ENCODE assay signal across 8 cellular contexts in the genomic region with DNA sequence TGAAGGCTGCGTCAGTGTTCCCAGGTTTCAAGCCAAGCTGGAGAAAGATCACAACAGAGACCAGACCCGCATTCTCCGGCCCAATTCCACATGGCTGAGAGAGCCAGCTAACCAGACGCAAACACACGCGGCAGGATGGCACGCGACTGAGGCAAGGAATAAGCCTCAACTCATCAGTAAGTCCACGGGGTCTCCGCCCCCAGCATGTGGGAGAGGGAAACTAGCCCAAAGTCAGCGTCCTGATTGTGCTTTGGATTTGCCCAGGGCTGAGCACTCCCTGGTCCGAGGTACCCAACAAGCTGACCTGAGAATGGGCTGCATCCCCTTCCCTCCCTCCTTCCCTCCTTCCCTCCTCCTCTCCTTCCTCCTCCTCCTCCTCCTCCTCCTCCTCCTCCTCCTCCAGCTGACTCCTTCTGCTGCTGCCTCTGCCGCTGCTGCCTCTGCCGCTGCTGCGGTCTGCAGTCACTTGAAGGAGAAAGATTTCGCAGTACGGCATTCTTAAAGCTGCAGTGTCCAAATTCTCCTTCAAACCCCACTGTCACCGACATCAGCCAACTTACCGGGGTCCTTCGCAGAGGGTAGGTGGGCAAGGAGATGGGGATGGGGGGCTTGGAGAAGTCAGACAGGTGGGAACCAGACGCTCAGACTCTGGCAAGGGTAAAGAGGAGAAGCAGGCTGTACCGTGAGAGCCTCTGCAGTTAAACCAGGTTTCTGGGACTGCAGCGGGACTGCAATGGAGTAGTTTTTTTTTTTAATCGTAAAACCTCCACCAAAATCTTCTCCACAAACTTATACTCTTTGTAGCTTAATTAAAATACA. TPM values are rescaled to one million over a fixed set of nuclear protein-coding genes. Genes with fewer than 3 reads are reported as not detected.
DNase-seq lines count a peak whose midpoint lies in the region; ATAC-seq and TF ChIP-seq lines count a peak whose summit lies in the region.

No MANE protein-coding gene starts in this region.

- intact Hi-C loops in CD4-positive, alpha-beta T cell (cut with DNase I, micrococcal nuclease) = no loop called here

- TF ChIP-seq POLR2A in upper lobe of left lung (IDR thresholded peaks at IDR 0.05) = no peak

- POLR2A ChIA-PET in CD4-positive, alpha-beta T cell (lab: Charles Lee) = no interaction called here

- peak overlapping the region; percentile 89 for H3K4me3 ChIP-seq in brain microvascular endothelial cell (ENCODE audit: low read depth, low read length)
- peak overlapping the region in 3 of 4 donors; percentile 13 to 31 (median 24) for H3K4me3 ChIP-seq in upper lobe of left lung

- WGBS in upper lobe of left lung, 2 donors = 3 to 6% methylated on average over 24 of the region's 24 CpGs

- no peaks in the 10 kb centered on the region for H3K9me3 Mint-ChIP-seq in CD4-positive, alpha-beta T cell
- no peaks in the 10 kb centered on the region for H3K9me3 Mint-ChIP-seq in memory B cell

- H3K4me1 Mint-ChIP-seq in CD4-positive, alpha-beta T cell (ENCODE audit: low read depth) = peaks cover 31% of the 10 kb centered on the region
- peaks cover 18% of the 10 kb centered on the region for H3K4me1 Mint-ChIP-seq in memory B cell

- peak; percentile 51 for ATAC-seq in CD4-positive, alpha-beta T cell (ENCODE audit: poor library complexity)
- peak; percentile 27 for ATAC-seq in memory B cell (ENCODE audit: low read depth)
- peak in 1 of 2 donors; percentile 62 for ATAC-seq in upper lobe of left lung (ENCODE audit: low FRiP score in 2 of 2)
- no peak for ATAC-seq in HG02571 (IDR thresholded peaks at IDR 0.05; ENCODE audit: unreplicated experiment)
- ATAC-seq in HG02610 (IDR thresholded peaks at IDR 0.05; ENCODE audit: unreplicated experiment) = no peak

- DNase-seq in CD4-positive, alpha-beta T cell = no peak
- peak; percentile 49 to 52 for DNase-seq in Kasumi-1 (lab: John Stamatoyannopoulos, UW)
- DNase-seq in brain microvascular endothelial cell = peak; percentile 74
- no peak for DNase-seq in memory B cell (ENCODE audit: low spot score in 2 of 2)
- no peak for DNase-seq in upper lobe of left lung
- no peak for DNase-seq in stimulated activated CD4-positive, alpha-beta T cell treated with anti-CD3 and anti-CD28 coated beads, Interleukin-4, amount 100 ng/mL, for 4 hours

- H3K27ac Mint-ChIP-seq in CD4-positive, alpha-beta T cell = no peak overlapping the region
- no peak overlapping the region for H3K27ac Mint-ChIP-seq in memory B cell

- peaks cover 17 to 40% (median 29%) of the 10 kb centered on the region in 4 donors for H3K4me1 ChIP-seq in upper lobe of left lung

- H3K4me3 Mint-ChIP-seq in CD4-positive, alpha-beta T cell = peak overlapping the region; percentile 35
- peak overlapping the region; percentile 57 for H3K4me3 Mint-ChIP-seq in memory B cell

- TF ChIP-seq EP300 in upper lobe of left lung (IDR thresholded peaks at IDR 0.05) = no peak

- H3K36me3 ChIP-seq in brain microvascular endothelial cell (replicated peaks) (peaks cover 9% of the 10 kb centered on the region), upper lobe of left lung (no peaks in the 10 kb centered on the region)

- H3K36me3 Mint-ChIP-seq in CD4-positive, alpha-beta T cell (ENCODE audit: low read depth) = no peaks in the 10 kb centered on the region
- no peaks in the 10 kb centered on the region for H3K36me3 Mint-ChIP-seq in memory B cell

- CTCF ChIA-PET in CD4-positive, alpha-beta T cell (lab: Charles Lee) = interaction anchor here (1.2 to 1.6 kb wide), 3 partner anchors 59 to 91 kb away, joined by 3 to 4 read pairs (median 4); no protein-coding TSS in a partner anchor

- peaks cover 92% of the 10 kb centered on the region for H3K27me3 Mint-ChIP-seq in CD4-positive, alpha-beta T cell
- peaks cover 36% of the 10 kb centered on the region for H3K27me3 Mint-ChIP-seq in memory B cell

- H3K27me3 ChIP-seq in CD4-positive, alpha-beta T cell (ENCODE audit: control insufficient read depth, insufficient read depth, low read length) = peaks cover 81% of the 10 kb centered on the region
- H3K27me3 ChIP-seq in brain microvascular endothelial cell (replicated peaks) (no peaks in the 10 kb centered on the region), upper lobe of left lung (peaks cover 0 to 33% (median 9%) of the 10 kb centered on the region in 4 donors)

- no peak for TF ChIP-seq CTCF in CD4-positive, alpha-beta T cell (IDR thresholded peaks at IDR 0.05)
- TF ChIP-seq CTCF in brain microvascular endothelial cell (IDR thresholded peaks at IDR 0.05; ENCODE audit: low read depth, low read length, missing control alignments) = no peak
- TF ChIP-seq CTCF in upper lobe of left lung (IDR thresholded peaks at IDR 0.05) = no peak

- H3K27ac ChIP-seq in CD4-positive, alpha-beta T cell (ENCODE audit: low read depth, low read length) = no peak overlapping the region
- peak overlapping the region; percentile 86 for H3K27ac ChIP-seq in brain microvascular endothelial cell
- no peak overlapping the region for H3K27ac ChIP-seq in upper lobe of left lung

- in situ Hi-C loops in brain microvascular endothelial cell (cut with HindIII; ENCODE audit: low pct_ligation_motif_present, low sequenced_read_pairs) = no loop called here

- no peaks in the 10 kb centered on the region for H3K9me3 ChIP-seq in CD4-positive, alpha-beta T cell (ENCODE audit: control insufficient read depth, low read length)
- no peaks in the 10 kb centered on the region for H3K9me3 ChIP-seq in upper lobe of left lung

RNA-seq across cellular contexts. Expression of a gene that starts 32.9 kb away (rescaled TPM):
- 10 to 100 TPM; 13.6 to 13.9 TPM for total RNA-seq in CD4-positive, alpha-beta T cell
- 10 to 100 TPM; 36.7 to 57.0 (median 44.5) TPM for total RNA-seq in upper lobe of left lung

Comparison
In these comparisons a context has a peak if more than half of its experiments do, and no peak if none do; other contexts are left out.
1. ATAC-seq: peak in CD4-positive, alpha-beta T cell (single experiment) and memory B cell (single experiment); none in HG02571 (single experiment) and HG02610 (single experiment).
2. DNase-seq: peak in Kasumi-1 (2 of 2) and brain microvascular endothelial cell (single experiment); none in CD4-positive, alpha-beta T cell (0 of 10), memory B cell (0 of 2), upper lobe of left lung (0 of 2) and stimulated activated CD4-positive, alpha-beta T cell treated with anti-CD3 and anti-CD28 coated beads, Interleukin-4, amount 100 ng/mL, for 4 hours (0 of 2).